Comparison of ENCODE assay signal across 8 cellular contexts in genomic region chr4:94995684-94996394, GRCh38.
A peak's percentile ranks its signal among the peaks of the same experiment; 100 is the strongest.
DNase-seq lines count a peak whose midpoint lies in the region; ATAC-seq and TF ChIP-seq lines count a peak whose summit lies in the region.

No MANE protein-coding gene starts in this region.

- H3K36me3 Mint-ChIP-seq in osteocyte (ENCODE audit: unreplicated experiment) = no peaks in the 10 kb centered on the region
- no peaks in the 10 kb centered on the region for H3K36me3 Mint-ChIP-seq in activated CD8-positive, alpha-beta memory T cell treated with anti-CD3 and anti-CD28 coated beads, Interleukin-2, amount 10 ng/mL, durations not matched to agents 7 days and 5 days

- no peaks in the 10 kb centered on the region for H3K9me3 Mint-ChIP-seq in osteocyte (ENCODE audit: unreplicated experiment)
- H3K9me3 Mint-ChIP-seq in activated CD8-positive, alpha-beta memory T cell treated with anti-CD3 and anti-CD28 coated beads, Interleukin-2, amount 10 ng/mL, durations not matched to agents 7 days and 5 days (ENCODE audit: low read depth) = no peaks in the 10 kb centered on the region

- H3K27ac Mint-ChIP-seq in osteocyte (ENCODE audit: unreplicated experiment) = peak overlapping the region; percentile 21
- H3K27ac Mint-ChIP-seq in activated CD8-positive, alpha-beta memory T cell treated with anti-CD3 and anti-CD28 coated beads, Interleukin-2, amount 10 ng/mL, durations not matched to agents 7 days and 5 days = no peak overlapping the region

- no peaks in the 10 kb centered on the region for H3K27me3 ChIP-seq in MG63

- ATAC-seq in activated CD8-positive, alpha-beta memory T cell treated with anti-CD3 and anti-CD28 coated beads, Interleukin-2, amount 10 ng/mL, durations not matched to agents 7 days and 5 days = no peak
- no peak for ATAC-seq in HG02970 (IDR thresholded peaks at IDR 0.05; ENCODE audit: low FRiP score, unreplicated experiment)

- no peaks in the 10 kb centered on the region for H3K27me3 Mint-ChIP-seq in osteocyte (ENCODE audit: unreplicated experiment)
- H3K27me3 Mint-ChIP-seq in activated CD8-positive, alpha-beta memory T cell treated with anti-CD3 and anti-CD28 coated beads, Interleukin-2, amount 10 ng/mL, durations not matched to agents 7 days and 5 days = no peaks in the 10 kb centered on the region

- peaks cover 25% of the 10 kb centered on the region for H3K4me1 Mint-ChIP-seq in osteocyte (ENCODE audit: unreplicated experiment)
- H3K4me1 Mint-ChIP-seq in activated CD8-positive, alpha-beta memory T cell treated with anti-CD3 and anti-CD28 coated beads, Interleukin-2, amount 10 ng/mL, durations not matched to agents 7 days and 5 days = no peaks in the 10 kb centered on the region

- peak overlapping the region; percentile 30 for H3K4me3 Mint-ChIP-seq in osteocyte (ENCODE audit: unreplicated experiment)
- no peak overlapping the region for H3K4me3 Mint-ChIP-seq in activated CD8-positive, alpha-beta memory T cell treated with anti-CD3 and anti-CD28 coated beads, Interleukin-2, amount 10 ng/mL, durations not matched to agents 7 days and 5 days

- peak; percentile 13 for DNase-seq in Daoy (ENCODE audit: low read depth)
- peak; percentile 16 for DNase-seq in MG63
- peak; percentile 72 for DNase-seq in fibroblast of the aortic adventitia (ENCODE audit: low read depth)
- DNase-seq in osteocyte (ENCODE audit: extremely low spot score, unreplicated experiment) = no peak
- DNase-seq in activated CD8-positive, alpha-beta memory T cell treated with anti-CD3 and anti-CD28 coated beads, Interleukin-2, amount 10 ng/mL, durations not matched to agents 7 days and 5 days = no peak
- no peak for DNase-seq in GDM1 (lab: John Stamatoyannopoulos, UW)
- DNase-seq in posterior vena cava (ENCODE audit: low spot score) = no peak

- no peaks in the 10 kb centered on the region for H3K36me3 ChIP-seq in MG63

- TF ChIP-seq CTCF in fibroblast of the aortic adventitia (IDR thresholded peaks at IDR 0.05; ENCODE audit: insufficient read depth, low read length) = no peak
- no peak for TF ChIP-seq CTCF in osteocyte (IDR thresholded peaks at IDR 0.05)

- H3K4me3 ChIP-seq in MG63 = no peak overlapping the region
- no peak overlapping the region for H3K4me3 ChIP-seq in fibroblast of the aortic adventitia (ENCODE audit: low read depth, low read length)

- CTCF ChIA-PET in activated CD8-positive, alpha-beta memory T cell treated with anti-CD3 and anti-CD28 coated beads, Interleukin-2, amount 10 ng/mL, durations not matched to agents 7 days and 5 days (lab: Charles Lee) = no interaction called here

- no peaks in the 10 kb centered on the region for H3K9me3 ChIP-seq in MG63

- intact Hi-C loops in posterior vena cava (cut with DNase I) = loop anchor here in 1 of 2 donors (5.0 kb wide), 1 partner anchor 869 kb away; no protein-coding TSS in a partner anchor

Comparison
In these comparisons a context has a peak if more than half of its experiments do, and no peak if none do; other contexts are left out.
1. DNase-seq: peak in Daoy (single experiment), MG63 (single experiment) and fibroblast of the aortic adventitia (single experiment); none in osteocyte (single experiment), activated CD8-positive, alpha-beta memory T cell treated with anti-CD3 and anti-CD28 coated beads, Interleukin-2, amount 10 ng/mL, durations not matched to agents 7 days and 5 days (single experiment), GDM1 (single experiment) and posterior vena cava (single experiment).